ENCODE assay signal across 8 cellular contexts in genomic region chr1:85502625-85503083, GRCh38. TPM values are rescaled to one million over a fixed set of nuclear protein-coding genes. Genes with fewer than 3 reads are reported as not detected.
A peak's percentile ranks its signal among the peaks of the same experiment; 100 is the strongest.
DNase-seq lines count a peak whose midpoint lies in the region; ATAC-seq and TF ChIP-seq lines count a peak whose summit lies in the region.

No MANE protein-coding gene starts in this region.

- no peaks in the 10 kb centered on the region for H3K36me3 Mint-ChIP-seq in CD4-positive, alpha-beta T cell (ENCODE audit: low read depth)
- H3K36me3 Mint-ChIP-seq in activated CD4-positive, alpha-beta memory T cell treated with anti-CD3 and anti-CD28 coated beads, Interleukin-2, amount 10 ng/mL, durations not matched to agents 7 days and 5 days (ENCODE audit: low read depth): no peaks in the 10 kb centered on the region

- no peak overlapping the region for H3K27ac Mint-ChIP-seq in CD4-positive, alpha-beta T cell
- no peak overlapping the region for H3K27ac Mint-ChIP-seq in activated CD4-positive, alpha-beta memory T cell treated with anti-CD3 and anti-CD28 coated beads, Interleukin-2, amount 10 ng/mL, durations not matched to agents 7 days and 5 days

- intact Hi-C loops in ascending aorta (cut with DNase I): loop anchor here (5.0 kb wide), 1 partner anchor 195 kb away; no protein-coding TSS in a partner anchor
- intact Hi-C loops in upper lobe of right lung (cut with DNase I): no loop called here
- intact Hi-C loops in CD4-positive, alpha-beta T cell (cut with DNase I, micrococcal nuclease): no loop called here

- CTCF ChIA-PET in CD4-positive, alpha-beta T cell (lab: Charles Lee): no interaction called here
- CTCF ChIA-PET in activated CD4-positive, alpha-beta memory T cell treated with anti-CD3 and anti-CD28 coated beads, Interleukin-2, amount 10 ng/mL, durations not matched to agents 7 days and 5 days (lab: Charles Lee): no interaction called here

- H3K9me3 Mint-ChIP-seq in CD4-positive, alpha-beta T cell: no peaks in the 10 kb centered on the region
- no peaks in the 10 kb centered on the region for H3K9me3 Mint-ChIP-seq in activated CD4-positive, alpha-beta memory T cell treated with anti-CD3 and anti-CD28 coated beads, Interleukin-2, amount 10 ng/mL, durations not matched to agents 7 days and 5 days

- no peak overlapping the region for H3K4me3 ChIP-seq in ascending aorta
- H3K4me3 ChIP-seq in upper lobe of right lung: no peak overlapping the region

- peak; percentile 50 for DNase-seq in D341Med (ENCODE audit: low spot score)
- peak in 1 of 2 donors; percentile 64 for DNase-seq in ascending aorta (ENCODE audit: low spot score in 2 of 2)
- DNase-seq in iPS-NIHi11 (ENCODE audit: low spot score): peak; percentile 48
- no peak for DNase-seq in upper lobe of right lung
- no peak for DNase-seq in CD4-positive, alpha-beta T cell
- no peak for DNase-seq in activated CD4-positive, alpha-beta memory T cell treated with anti-CD3 and anti-CD28 coated beads, Interleukin-2, amount 10 ng/mL, durations not matched to agents 7 days and 5 days

- POLR2A ChIA-PET in CD4-positive, alpha-beta T cell (lab: Charles Lee): no interaction called here
- POLR2A ChIA-PET in activated CD4-positive, alpha-beta memory T cell treated with anti-CD3 and anti-CD28 coated beads, Interleukin-2, amount 10 ng/mL, durations not matched to agents 7 days and 5 days (lab: Charles Lee): no interaction called here

- TF ChIP-seq CTCF in LNCAP (IDR thresholded peaks at IDR 0.05) (peak; percentile 66), ascending aorta (IDR thresholded peaks at IDR 0.05) (peak; percentile 10 to 46 (median 22)), upper lobe of right lung (IDR thresholded peaks at IDR 0.05) (peak; percentile 56)
- TF ChIP-seq CTCF in CD4-positive, alpha-beta T cell (IDR thresholded peaks at IDR 0.05): no peak

- peaks cover 0 to 4% of the 10 kb centered on the region in 2 donors for H3K9me3 ChIP-seq in ascending aorta
- no peaks in the 10 kb centered on the region for H3K9me3 ChIP-seq in upper lobe of right lung
- peaks cover 6% of the 10 kb centered on the region for H3K9me3 ChIP-seq in CD4-positive, alpha-beta T cell (ENCODE audit: control insufficient read depth, low read length)

- peaks cover 21% of the 10 kb centered on the region for H3K27me3 Mint-ChIP-seq in CD4-positive, alpha-beta T cell
- peaks cover 6% of the 10 kb centered on the region for H3K27me3 Mint-ChIP-seq in activated CD4-positive, alpha-beta memory T cell treated with anti-CD3 and anti-CD28 coated beads, Interleukin-2, amount 10 ng/mL, durations not matched to agents 7 days and 5 days

- H3K4me3 Mint-ChIP-seq in CD4-positive, alpha-beta T cell: no peak overlapping the region
- H3K4me3 Mint-ChIP-seq in activated CD4-positive, alpha-beta memory T cell treated with anti-CD3 and anti-CD28 coated beads, Interleukin-2, amount 10 ng/mL, durations not matched to agents 7 days and 5 days: no peak overlapping the region

- no peaks in the 10 kb centered on the region for H3K4me1 Mint-ChIP-seq in CD4-positive, alpha-beta T cell (ENCODE audit: low read depth)
- H3K4me1 Mint-ChIP-seq in activated CD4-positive, alpha-beta memory T cell treated with anti-CD3 and anti-CD28 coated beads, Interleukin-2, amount 10 ng/mL, durations not matched to agents 7 days and 5 days: no peaks in the 10 kb centered on the region

- no peaks in the 10 kb centered on the region for H3K36me3 ChIP-seq in ascending aorta
- H3K36me3 ChIP-seq in upper lobe of right lung: no peaks in the 10 kb centered on the region

- ATAC-seq in upper lobe of right lung: peak; percentile 82
- ATAC-seq in CD4-positive, alpha-beta T cell (ENCODE audit: poor library complexity): no peak
- no peak for ATAC-seq in HG03159 (IDR thresholded peaks at IDR 0.05; ENCODE audit: unreplicated experiment)

- H3K4me1 ChIP-seq in ascending aorta: no peaks in the 10 kb centered on the region
- peaks cover 6% of the 10 kb centered on the region for H3K4me1 ChIP-seq in upper lobe of right lung

- H3K27ac ChIP-seq in ascending aorta: no peak overlapping the region
- no peak overlapping the region for H3K27ac ChIP-seq in upper lobe of right lung
- no peak overlapping the region for H3K27ac ChIP-seq in CD4-positive, alpha-beta T cell (ENCODE audit: low read depth, low read length)

- H3K27me3 ChIP-seq in ascending aorta (no peaks in the 10 kb centered on the region), upper lobe of right lung (no peaks in the 10 kb centered on the region)
- H3K27me3 ChIP-seq in CD4-positive, alpha-beta T cell (ENCODE audit: control insufficient read depth, insufficient read depth, low read length): peaks cover 6% of the 10 kb centered on the region

RNA-seq across cellular contexts. Expression of gene DDAH1, which starts 37.7 kb away (rescaled TPM):
- total RNA-seq in ascending aorta (8.5 TPM), upper lobe of right lung (51.3 TPM)
- total RNA-seq in CD4-positive, alpha-beta T cell: not detected
- not detected for total RNA-seq in activated CD4-positive, alpha-beta memory T cell treated with anti-CD3 and anti-CD28 coated beads, Interleukin-2, amount 10 ng/mL, durations not matched to agents 7 days and 5 days

Comparison
In these comparisons a context has a peak if more than half of its experiments do, and no peak if none do; other contexts are left out.
1. DNase-seq: peak in D341Med (single experiment) and iPS-NIHi11 (single experiment); none in upper lobe of right lung (single experiment), CD4-positive, alpha-beta T cell (0 of 10) and activated CD4-positive, alpha-beta memory T cell treated with anti-CD3 and anti-CD28 coated beads, Interleukin-2, amount 10 ng/mL, durations not matched to agents 7 days and 5 days (single experiment).